Comparison of ENCODE assay signal across 9 cellular contexts in genomic region chr13:50123002-50123401, GRCh38.
DNase-seq lines count a peak whose midpoint lies in the region; ATAC-seq, FAIRE-seq and TF ChIP-seq lines count a peak whose summit lies in the region.
"Had no signal": no experiment of that assay in that cellular context is flagged by ENCODE, and none has a peak within 500 bp of the region (broad histone marks: within the 10 kb centered on the region; RNA-seq: fewer than 3 reads in every experiment).

No MANE protein-coding gene starts in this region.

- FAIRE-seq in urothelium cell line (lab: Jason Lieb, UNC), result no peak

- H3K36me3 Mint-ChIP-seq in endothelial cell (ENCODE audit: low read depth, unreplicated experiment), result peaks cover 4% of the 10 kb centered on the region

- H3K36me3 ChIP-seq in DOHH2 (ENCODE audit: control insufficient read depth, low read length) (peaks cover 45% of the 10 kb centered on the region), PC-3 (ENCODE audit: low read depth, low read length) (no peaks in the 10 kb centered on the region), parathyroid adenoma (ENCODE audit: control insufficient read depth, insufficient read depth, low read length) (no peaks in the 10 kb centered on the region)

- H3K4me1 ChIP-seq in DOHH2 (ENCODE audit: control insufficient read depth, low read length), result peaks cover 46% of the 10 kb centered on the region
- peaks cover 10% of the 10 kb centered on the region; the same call in 1 of the 2 replicates for H3K4me1 ChIP-seq in PC-3 (ENCODE audit: insufficient read depth, low read length)
- peaks cover 3% of the 10 kb centered on the region for H3K4me1 ChIP-seq in parathyroid adenoma

- peak overlapping the region; percentile 95 for H3K4me3 Mint-ChIP-seq in endothelial cell (ENCODE audit: unreplicated experiment)

- intact Hi-C loops in PC-3 (cut with micrococcal nuclease), result no loop called here

- H3K27me3 ChIP-seq in DOHH2 (ENCODE audit: control insufficient read depth, low read length) (no peaks in the 10 kb centered on the region), PC-3 (ENCODE audit: low read length) (no peaks in the 10 kb centered on the region), parathyroid adenoma (ENCODE audit: control insufficient read depth, insufficient read depth, low read length) (no peaks in the 10 kb centered on the region)

- no peak for DNase-seq in PC-3
- DNase-seq in endothelial cell (ENCODE audit: low spot score), result no peak
- DNase-seq in urothelium cell line (ENCODE audit: low spot score), result no peak
- DNase-seq: activated gamma-delta T cell had no signal

- H3K9me3 ChIP-seq in DOHH2 (ENCODE audit: control insufficient read depth, insufficient read depth, low read length), result no peaks in the 10 kb centered on the region
- no peaks in the 10 kb centered on the region for H3K9me3 ChIP-seq in PC-3 (ENCODE audit: low read length)
- H3K9me3 ChIP-seq in parathyroid adenoma (ENCODE audit: control insufficient read depth, low read length), result no peaks in the 10 kb centered on the region

- H3K9ac ChIP-seq in PC-3 (ENCODE audit: low read length), result peak overlapping the region; percentile 90
- H3K9ac ChIP-seq in parathyroid adenoma, result no peak overlapping the region

- peak overlapping the region; percentile 72 for H3K27ac ChIP-seq in DOHH2 (ENCODE audit: low read depth, low read length)
- H3K27ac ChIP-seq in PC-3 (ENCODE audit: low read length), result peak overlapping the region; percentile 87; the same call in 1 of the 2 replicates
- peak overlapping the region; percentile 95 for H3K27ac ChIP-seq in parathyroid adenoma

- H3K9me3 Mint-ChIP-seq in endothelial cell (ENCODE audit: unreplicated experiment), result no peaks in the 10 kb centered on the region

- CTCF ChIA-PET in PC-3 (lab: Charles Lee), result no interaction called here

- H3K27ac Mint-ChIP-seq in endothelial cell (ENCODE audit: unreplicated experiment), result no peak overlapping the region

- peaks cover 21% of the 10 kb centered on the region for H3F3A ChIP-seq in DOHH2 (ENCODE audit: control insufficient read depth, insufficient read depth)
- H3F3A ChIP-seq in PC-3 (ENCODE audit: low read length, unreplicated experiment), result no peaks in the 10 kb centered on the region

- H2AFZ ChIP-seq in PC-3 (ENCODE audit: low read length) (peak overlapping the region; percentile 83; the same call in 1 of the 2 replicates), parathyroid adenoma (no peak overlapping the region)

- H3K4me3 ChIP-seq in DOHH2 (ENCODE audit: low read length) (peak overlapping the region; percentile 93), PC-3 (ENCODE audit: low read length) (peak overlapping the region; percentile 93), parathyroid adenoma (ENCODE audit: low read depth, low read length) (peak overlapping the region; percentile 85)

- ATAC-seq in PC-3 (no peak), HG03354 (IDR thresholded peaks at IDR 0.05; ENCODE audit: poor library complexity, severe bottlenecking, unreplicated experiment) (no peak), HG02588 (IDR thresholded peaks at IDR 0.05; ENCODE audit: unreplicated experiment) (no peak), HG02973 (IDR thresholded peaks at IDR 0.05; ENCODE audit: unreplicated experiment) (no peak)

- H3K27me3 Mint-ChIP-seq in endothelial cell (ENCODE audit: unreplicated experiment), result peaks cover 23% of the 10 kb centered on the region

- H3K4me2 ChIP-seq in DOHH2 (ENCODE audit: low read length), result peak overlapping the region; percentile 91
- peak overlapping the region; percentile 98 for H3K4me2 ChIP-seq in PC-3 (ENCODE audit: low read length)
- H3K4me2 ChIP-seq in parathyroid adenoma (ENCODE audit: low read length), result peak overlapping the region; percentile 88

- POLR2A ChIA-PET in PC-3 (lab: Charles Lee; ENCODE audit: unreplicated experiment), result no interaction called here

- H3K79me2 ChIP-seq in DOHH2 (ENCODE audit: control insufficient read depth, low read length) (peaks cover 90% of the 10 kb centered on the region), PC-3 (ENCODE audit: low read length) (peaks cover 19% of the 10 kb centered on the region), parathyroid adenoma (peaks cover 5% of the 10 kb centered on the region)

- peaks cover 18% of the 10 kb centered on the region for H4K20me1 ChIP-seq in DOHH2 (ENCODE audit: control insufficient read depth, insufficient read depth, low read depth, low read length)
- no peaks in the 10 kb centered on the region for H4K20me1 ChIP-seq in PC-3 (ENCODE audit: low read length)

- TF ChIP-seq CTCF in DOHH2 (IDR thresholded peaks at IDR 0.05; ENCODE audit: low read depth, low read length, poor library complexity, severe bottlenecking) (no peak), PC-3 (conservative IDR thresholded peaks at IDR 0.05; ENCODE audit: low read depth, low read length) (no peak), endothelial cell (IDR thresholded peaks at IDR 0.05; ENCODE audit: unreplicated experiment) (no peak), parathyroid adenoma (IDR thresholded peaks at IDR 0.05) (no peak)

- H3K9me2 ChIP-seq in DOHH2 (replicated peaks; ENCODE audit: control insufficient read depth, low read length) (no peaks in the 10 kb centered on the region), PC-3 (replicated peaks; ENCODE audit: low read length) (no peaks in the 10 kb centered on the region)

- BruUV-seq in PC-3 (replicated peaks; lab: Mats Ljungman, UMichigan), result no TSS peak

- peaks cover 34% of the 10 kb centered on the region for H3K4me1 Mint-ChIP-seq in endothelial cell (ENCODE audit: unreplicated experiment)
